ENCODE assay signal across 10 cellular contexts in genomic region chr20:2006452-2007381, GRCh38. TPM values are rescaled to one million over a fixed set of nuclear protein-coding genes. Genes with fewer than 3 reads are reported as not detected.
A peak's percentile ranks its signal among the peaks of the same experiment; 100 is the strongest.
DNase-seq lines count a peak whose midpoint lies in the region; ATAC-seq and TF ChIP-seq lines count a peak whose summit lies in the region.
"Had no signal": no experiment of that assay in that cellular context is flagged by ENCODE, and none has a peak within 500 bp of the region (broad histone marks: within the 10 kb centered on the region; RNA-seq: fewer than 3 reads in every experiment).

No MANE protein-coding gene starts in this region.

- no peak overlapping the region for H3K4me3 ChIP-seq in HFF-Myc (replicated peaks; ENCODE audit: low read depth, low read length)
- H3K4me3 ChIP-seq in SK-N-SH (ENCODE audit: low read depth in 2 of 2, low read length in 1 of 2) = peak overlapping the region in 1 of 2 experiments; percentile 29; a peak in 1 of 4 replicates
- H3K4me3 ChIP-seq in osteoblast (ENCODE audit: insufficient read depth, low read length) = no peak overlapping the region
- H3K4me3 ChIP-seq: BLaER1 had no signal

- ATAC-seq in GM19467 (IDR thresholded peaks at IDR 0.05; ENCODE audit: unreplicated experiment) (no peak), HG03159 (IDR thresholded peaks at IDR 0.05; ENCODE audit: unreplicated experiment) (no peak)

- WGBS in SK-N-SH (ENCODE audit: low lambda C conversion rate) = 14% methylated on average over 20 of the region's 20 CpGs

- H3F3A ChIP-seq in SK-N-SH (replicated peaks; ENCODE audit: insufficient read depth) = no peaks in the 10 kb centered on the region

- no peak overlapping the region for H2AFZ ChIP-seq in SK-N-SH (ENCODE audit: low read depth)
- H2AFZ ChIP-seq in osteoblast (ENCODE audit: low read length) = no peak overlapping the region

- peak; percentile 66 for TF ChIP-seq RAD21 in SK-N-SH (IDR thresholded peaks at IDR 0.05; ENCODE audit: low read length)

- TF ChIP-seq EP300 in SK-N-SH (IDR thresholded peaks at IDR 0.05; ENCODE audit: borderline replicate concordance in 1 of 2, low read depth in 1 of 2, low read length in 1 of 2) = no peak

- CTCF ChIA-PET in SK-N-SH (lab: Yijun Ruan, JAX) = interaction anchor here (0.6 to 7.1 kb wide), 64 partner anchors 9 to 482 kb away, joined by 3 to 130 read pairs (median 4); partner anchors contain the start of gene PDYN

- POLR2A ChIA-PET in SK-N-SH (lab: Yijun Ruan, JAX) = no interaction called here

- H3K4me2 ChIP-seq in SK-N-SH = no peak overlapping the region
- no peak overlapping the region for H3K4me2 ChIP-seq in osteoblast (ENCODE audit: insufficient read depth, low read length)
- H3K4me2 ChIP-seq: BLaER1 had no signal

- H3K9me2 ChIP-seq in SK-N-SH = no peaks in the 10 kb centered on the region

- H3K9me3 ChIP-seq in SK-N-SH (no peaks in the 10 kb centered on the region), osteoblast (ENCODE audit: low read depth, low read length) (no peaks in the 10 kb centered on the region)
- H3K9me3 ChIP-seq: BLaER1 had no signal

- DNase-seq in NCI-H1417 (lab: John Stamatoyannopoulos, UW) = peak in 2 of 3 experiments; percentile 49 to 51
- DNase-seq in NCI-H1417 treated with DMSO at 0.1 percent for 48 hours (lab: John Stamatoyannopoulos, UW) = no peak
- DNase-seq in HFF-Myc (ENCODE audit: extremely low read depth, low read depth) = peak; percentile 5
- peak; percentile 72 for DNase-seq in SK-N-SH
- peak; percentile 54 to 74 for DNase-seq in erythroblast (lab: John Stamatoyannopoulos, UW)
- peak; percentile 84 for DNase-seq in osteoblast (ENCODE audit: insufficient read length, low spot score, missing footprints)

- no peaks in the 10 kb centered on the region; the same call in 1 of the 2 replicates for H3K27me3 ChIP-seq in SK-N-SH (ENCODE audit: insufficient read depth)
- H3K27me3 ChIP-seq in osteoblast (ENCODE audit: insufficient read depth, low read length) = peaks cover 11% of the 10 kb centered on the region
- H3K27me3 ChIP-seq: BLaER1 had no signal

- H3K79me2 ChIP-seq in SK-N-SH (ENCODE audit: insufficient read depth) = no peaks in the 10 kb centered on the region
- H3K79me2 ChIP-seq in osteoblast (ENCODE audit: insufficient read depth, low read length) = no peaks in the 10 kb centered on the region

- TF ChIP-seq CTCF in HFF-Myc (IDR thresholded peaks at IDR 0.05; ENCODE audit: low read depth, low read length, missing control alignments) (peak; percentile 77), SK-N-SH (IDR thresholded peaks at IDR 0.05) (peak; percentile 95), osteoblast (IDR thresholded peaks at IDR 0.05; ENCODE audit: extremely low read depth, low read depth, low read length) (peak; percentile 89)

- H3K4me1 ChIP-seq in SK-N-SH (ENCODE audit: control insufficient read depth in 1 of 2, insufficient read depth in 2 of 2, low read depth in 1 of 2, low read length in 1 of 2) (no peaks in the 10 kb centered on the region), osteoblast (ENCODE audit: insufficient read depth, low read length) (no peaks in the 10 kb centered on the region)
- H3K4me1 ChIP-seq: BLaER1 had no signal

- H3K27ac ChIP-seq in SK-N-SH (ENCODE audit: low read depth in 2 of 2, low read length in 1 of 2) (no peak overlapping the region), osteoblast (ENCODE audit: low read depth, low read length) (no peak overlapping the region)
- H3K27ac ChIP-seq: BLaER1 had no signal

- no peak for TF ChIP-seq POLR2A in erythroblast (IDR thresholded peaks at IDR 0.05; ENCODE audit: low read length)

- H3K36me3 ChIP-seq in SK-N-SH (replicated peaks in 1 of 2; ENCODE audit: control insufficient read depth in 1 of 2, insufficient read depth in 2 of 2, low read length in 1 of 2) (no peaks in the 10 kb centered on the region), osteoblast (ENCODE audit: insufficient read depth, low read length) (no peaks in the 10 kb centered on the region)
- H3K36me3 ChIP-seq: BLaER1 had no signal

- no peak overlapping the region for H3K9ac ChIP-seq in SK-N-SH
- H3K9ac ChIP-seq: BLaER1 had no signal

- no peaks in the 10 kb centered on the region for H4K20me1 ChIP-seq in SK-N-SH (ENCODE audit: insufficient read depth)
- H4K20me1 ChIP-seq in osteoblast (ENCODE audit: insufficient read depth, low read length) = no peaks in the 10 kb centered on the region
- H4K20me1 ChIP-seq: BLaER1 had no signal

TF ChIP-seq in SK-N-SH, 30 proteins besides CTCF, POLR2A, EP300 and RAD21:
- TF ChIP-seq SMC3 (IDR thresholded peaks at IDR 0.05; ENCODE audit: low read depth, low read length) (peak; percentile 70), REST (IDR thresholded peaks at IDR 0.05; ENCODE audit: low read depth, low read length) (peak; percentile 50; the same call in 1 of the 2 replicates), ZBTB33 (IDR thresholded peaks at IDR 0.05; ENCODE audit: borderline replicate concordance, low read depth) (no peak), TEAD4 (IDR thresholded peaks at IDR 0.05; ENCODE audit: borderline replicate concordance, insufficient read depth) (no peak)
TF ChIP-seq in SK-N-SH: peak in this region for 2.

RNA-seq across cellular contexts. Expression of gene PDYN, which starts 12.9 kb away (rescaled TPM):
- not detected in 2 replicates for polyA plus RNA-seq in SK-N-SH (2012; rRNA removed)
- 0.01 TPM in 1 of 2 replicates, not detected in the other for polyA plus RNA-seq in SK-N-SH (2012; cell fraction: cytosol; rRNA removed)
- polyA plus RNA-seq in SK-N-SH (2012; cell fraction: nucleus; rRNA removed) = not detected in 2 replicates
- total RNA-seq in osteoblast = not detected in 2 replicates
- total RNA-seq: activated CD8-positive, alpha-beta memory T cell treated with anti-CD3 and anti-CD28 coated beads for 36 hours had no signal
